ENCODE assay signal across 16 cellular contexts in genomic region chr4:3418029-3418762, GRCh38. TPM values are rescaled to one million over a fixed set of nuclear protein-coding genes. Genes with fewer than 3 reads are reported as not detected.
A peak's percentile ranks its signal among the peaks of the same experiment; 100 is the strongest.
DNase-seq lines count a peak whose midpoint lies in the region; ATAC-seq, FAIRE-seq and TF ChIP-seq lines count a peak whose summit lies in the region.
"Had no signal": no experiment of that assay in that cellular context is flagged by ENCODE, and none has a peak within 500 bp of the region (broad histone marks: within the 10 kb centered on the region; RNA-seq: fewer than 3 reads in every experiment).

No MANE protein-coding gene starts in this region.

- in situ Hi-C loops in astrocyte of the cerebellum (cut with HindIII; ENCODE audit: low sequenced_read_pairs): no loop called here

- H3K9me3 ChIP-seq in BE2C (no peaks in the 10 kb centered on the region), liver (ENCODE audit: control insufficient read depth in 4 of 4, low read length in 3 of 4) (no peaks in the 10 kb centered on the region)
- H3K9me3 ChIP-seq: colonic mucosa, gastroesophageal sphincter, tibial artery had no signal

- no peak for FAIRE-seq in RCC 7860 (lab: Jason Lieb, UNC)

- H3K27ac ChIP-seq in GM23338 (ENCODE audit: low read depth) (no peak overlapping the region), liver (ENCODE audit: low read depth in 1 of 2, low read length in 2 of 2) (no peak overlapping the region)
- H3K27ac ChIP-seq: colonic mucosa, gastroesophageal sphincter, tibial artery had no signal

- H3K27ac Mint-ChIP-seq in GM23338: no peak overlapping the region
- H3K27ac Mint-ChIP-seq in activated CD8-positive, alpha-beta memory T cell treated with anti-CD3 and anti-CD28 coated beads, Interleukin-2, amount 10 ng/mL, durations not matched to agents 7 days and 5 days: no peak overlapping the region
- H3K27ac Mint-ChIP-seq: activated B cell treated with CpG ODN at 0.5 μM for 24 hours; activated T-helper 1 cell treated with anti-CD3 and anti-CD28 coated beads, Interleukin-12 subunit alpha, Interleukin-12 subunit beta, Interleukin-2, Interleukin-4 antibody, amounts not matched to agents 30 ng/mL and 10 ng/mL and 1 ng/mL, durations not matched to agents 14 hours and 24 hours and 36 hours had no signal

- no peaks in the 10 kb centered on the region for H3K79me2 ChIP-seq in GM23338 (replicated peaks; ENCODE audit: insufficient read depth)

- H3K9me3 Mint-ChIP-seq in GM23338: no peaks in the 10 kb centered on the region
- no peaks in the 10 kb centered on the region for H3K9me3 Mint-ChIP-seq in activated CD8-positive, alpha-beta memory T cell treated with anti-CD3 and anti-CD28 coated beads, Interleukin-2, amount 10 ng/mL, durations not matched to agents 7 days and 5 days (ENCODE audit: low read depth)
- H3K9me3 Mint-ChIP-seq: activated B cell treated with CpG ODN at 0.5 μM for 24 hours; activated T-helper 1 cell treated with anti-CD3 and anti-CD28 coated beads, Interleukin-12 subunit alpha, Interleukin-12 subunit beta, Interleukin-2, Interleukin-4 antibody, amounts not matched to agents 30 ng/mL and 10 ng/mL and 1 ng/mL, durations not matched to agents 14 hours and 24 hours and 36 hours had no signal

- H3K9me2 ChIP-seq in GM23338 (ENCODE audit: insufficient read depth): no peaks in the 10 kb centered on the region

- 54% methylated on average over 22 of the region's 22 CpGs for WGBS in liver

- CTCF ChIA-PET in activated CD8-positive, alpha-beta memory T cell treated with anti-CD3 and anti-CD28 coated beads, Interleukin-2, amount 10 ng/mL, durations not matched to agents 7 days and 5 days (lab: Charles Lee): no interaction called here

- no peaks in the 10 kb centered on the region for H3K4me1 ChIP-seq in BE2C
- no peaks in the 10 kb centered on the region for H3K4me1 ChIP-seq in GM23338 (ENCODE audit: insufficient read depth)
- peaks cover 0 to 11% (median 5%) of the 10 kb centered on the region in 4 donors for H3K4me1 ChIP-seq in liver (ENCODE audit: control insufficient read depth in 4 of 4, insufficient read depth in 4 of 4, low read length in 3 of 4)
- H3K4me1 ChIP-seq: colonic mucosa, gastroesophageal sphincter, tibial artery had no signal

- H3K4me2 ChIP-seq in GM23338: no peak overlapping the region

- H3K4me1 Mint-ChIP-seq in GM23338: peaks cover 4% of the 10 kb centered on the region; the same call in 2 of the 3 replicates
- no peaks in the 10 kb centered on the region for H3K4me1 Mint-ChIP-seq in activated CD8-positive, alpha-beta memory T cell treated with anti-CD3 and anti-CD28 coated beads, Interleukin-2, amount 10 ng/mL, durations not matched to agents 7 days and 5 days

- H3K27me3 ChIP-seq in BE2C (no peaks in the 10 kb centered on the region), GM23338 (ENCODE audit: insufficient read depth) (no peaks in the 10 kb centered on the region), liver (ENCODE audit: control insufficient read depth in 4 of 4, insufficient read depth in 4 of 4, low read length in 3 of 4) (no peaks in the 10 kb centered on the region)
- H3K27me3 ChIP-seq: colonic mucosa, gastroesophageal sphincter, tibial artery had no signal

- H3F3A ChIP-seq in GM23338 (replicated peaks; ENCODE audit: low read depth): no peaks in the 10 kb centered on the region

- ATAC-seq in GM23338 (peak; percentile 45), GM19328 (IDR thresholded peaks at IDR 0.05; ENCODE audit: unreplicated experiment) (no peak)
- no peak for ATAC-seq in activated CD8-positive, alpha-beta memory T cell treated with anti-CD3 and anti-CD28 coated beads, Interleukin-2, amount 10 ng/mL, durations not matched to agents 7 days and 5 days
- ATAC-seq: gastroesophageal sphincter, Panc1 had no signal

- H3K27me3 Mint-ChIP-seq in GM23338 (ENCODE audit: insufficient read depth, low read depth, poor library complexity): peaks cover 14% of the 10 kb centered on the region
- H3K27me3 Mint-ChIP-seq in activated CD8-positive, alpha-beta memory T cell treated with anti-CD3 and anti-CD28 coated beads, Interleukin-2, amount 10 ng/mL, durations not matched to agents 7 days and 5 days: no peaks in the 10 kb centered on the region
- H3K27me3 Mint-ChIP-seq: activated B cell treated with CpG ODN at 0.5 μM for 24 hours had no signal

- TF ChIP-seq CTCF in BE2C (IDR thresholded peaks at IDR 0.05; ENCODE audit: low read depth, low read length) (peak; percentile 22; the same call in 1 of the 2 replicates), GM23338 (conservative IDR thresholded peaks at IDR 0.05; ENCODE audit: low read depth in 2 of 2) (peak; percentile 49 to 67), astrocyte of the cerebellum (IDR thresholded peaks at IDR 0.05; ENCODE audit: low read depth, low read length, missing control alignments) (peak; percentile 19), liver (IDR thresholded peaks at IDR 0.05; ENCODE audit: low read depth, low read length, missing input control) (peak; percentile 24)

- no peak for DNase-seq in BE2C
- DNase-seq in GM23338 (ENCODE audit: low spot score): peak; percentile 41
- DNase-seq in astrocyte of the cerebellum (ENCODE audit: low read depth): no peak
- no peak for DNase-seq in NCI-H187 (lab: John Stamatoyannopoulos, UW)
- DNase-seq in activated CD8-positive, alpha-beta memory T cell treated with anti-CD3 and anti-CD28 coated beads, Interleukin-2, amount 10 ng/mL, durations not matched to agents 7 days and 5 days: no peak
- no peak for DNase-seq in RCC 7860 (ENCODE audit: low spot score)
- DNase-seq: activated B cell treated with CpG ODN at 0.5 μM for 24 hours, colonic mucosa, NCI-H2081 had no signal

- no peak overlapping the region for H2AFZ ChIP-seq in GM23338

- peak in 1 of 2 donors; percentile 36 for TF ChIP-seq RAD21 in liver (IDR thresholded peaks at IDR 0.05)

- no peaks in the 10 kb centered on the region for H4K20me1 ChIP-seq in GM23338 (replicated peaks; ENCODE audit: insufficient read depth)

- H3K9ac ChIP-seq in liver (ENCODE audit: low read depth in 1 of 2, low read length in 2 of 2): no peak overlapping the region

- H3K4me3 ChIP-seq in BE2C (ENCODE audit: low read depth, low read length) (no peak overlapping the region), GM23338 (no peak overlapping the region), astrocyte of the cerebellum (ENCODE audit: low read depth, low read length) (no peak overlapping the region), liver (ENCODE audit: low read depth in 1 of 3, low read length in 3 of 3) (no peak overlapping the region)
- H3K4me3 ChIP-seq: colonic mucosa, gastroesophageal sphincter, tibial artery had no signal

- no peaks in the 10 kb centered on the region for H3K36me3 ChIP-seq in BE2C
- no peaks in the 10 kb centered on the region for H3K36me3 ChIP-seq in GM23338 (ENCODE audit: insufficient read depth)
- H3K36me3 ChIP-seq in liver (ENCODE audit: control insufficient read depth in 4 of 4, insufficient read depth in 3 of 4, low read depth in 1 of 4, low read length in 3 of 4): peaks cover 12 to 46% (median 16%) of the 10 kb centered on the region in 4 donors
- H3K36me3 ChIP-seq: colonic mucosa had no signal

- H3K4me3 Mint-ChIP-seq in GM23338: no peak overlapping the region
- H3K4me3 Mint-ChIP-seq in activated CD8-positive, alpha-beta memory T cell treated with anti-CD3 and anti-CD28 coated beads, Interleukin-2, amount 10 ng/mL, durations not matched to agents 7 days and 5 days: no peak overlapping the region
- H3K4me3 Mint-ChIP-seq: activated B cell treated with CpG ODN at 0.5 μM for 24 hours; activated T-helper 1 cell treated with anti-CD3 and anti-CD28 coated beads, Interleukin-12 subunit alpha, Interleukin-12 subunit beta, Interleukin-2, Interleukin-4 antibody, amounts not matched to agents 30 ng/mL and 10 ng/mL and 1 ng/mL, durations not matched to agents 14 hours and 24 hours and 36 hours had no signal

- no peaks in the 10 kb centered on the region for H3K36me3 Mint-ChIP-seq in GM23338 (ENCODE audit: low read depth)
- no peaks in the 10 kb centered on the region for H3K36me3 Mint-ChIP-seq in activated CD8-positive, alpha-beta memory T cell treated with anti-CD3 and anti-CD28 coated beads, Interleukin-2, amount 10 ng/mL, durations not matched to agents 7 days and 5 days

RNA-seq across cellular contexts. Expression of gene HGFAC, which starts 23.6 kb away (rescaled TPM):
- not detected for polyA plus RNA-seq in BE2C (2012; ENCODE audit: insufficient read depth, insufficient read length, low read depth)
- 0.94 TPM in 1 of 2 replicates, not detected in the other for total RNA-seq in GM23338 (2014; rRNA removed; shearing (Covaris generic))
- not detected in 2 replicates for polyA plus RNA-seq in GM23338 (2016; fragmentation: Nextera tagmentation; extraction: Ambion mirVana)
- total RNA-seq in liver: 10 to 100 TPM; 23.3 to 65.0 TPM
- polyA plus RNA-seq in liver: 100 to 1,000 TPM; 100 to 133 TPM
- total RNA-seq in activated CD8-positive, alpha-beta memory T cell treated with anti-CD3 and anti-CD28 coated beads, Interleukin-2, amount 10 ng/mL, durations not matched to agents 7 days and 5 days: not detected
- total RNA-seq: activated B cell treated with CpG ODN at 0.5 μM for 24 hours; activated T-helper 1 cell treated with anti-CD3 and anti-CD28 coated beads, Interleukin-12 subunit alpha, Interleukin-12 subunit beta, Interleukin-2, Interleukin-4 antibody, amounts not matched to agents 30 ng/mL and 10 ng/mL and 1 ng/mL, durations not matched to agents 14 hours and 24 hours and 36 hours; pulmonary artery endothelial cell had no signal

RNA-seq across cellular contexts. Expression of gene DOK7, which starts 44.9 kb away (rescaled TPM):
- 0.83 TPM for polyA plus RNA-seq in BE2C (2012; ENCODE audit: insufficient read depth, insufficient read length, low read depth)
- 0.52 and 0.54 TPM in 2 replicates for total RNA-seq in GM23338 (2014; rRNA removed; shearing (Covaris generic))
- polyA plus RNA-seq in GM23338 (2016; fragmentation: Nextera tagmentation; extraction: Ambion mirVana) (0.31 and 0.34 TPM in 2 replicates), liver (under 1 TPM; 0.13 to 0.69 TPM)
- total RNA-seq in liver: under 1 TPM; 0.23 to 0.84 TPM
- total RNA-seq in activated CD8-positive, alpha-beta memory T cell treated with anti-CD3 and anti-CD28 coated beads, Interleukin-2, amount 10 ng/mL, durations not matched to agents 7 days and 5 days: not detected
- total RNA-seq: activated T-helper 1 cell treated with anti-CD3 and anti-CD28 coated beads, Interleukin-12 subunit alpha, Interleukin-12 subunit beta, Interleukin-2, Interleukin-4 antibody, amounts not matched to agents 30 ng/mL and 10 ng/mL and 1 ng/mL, durations not matched to agents 14 hours and 24 hours and 36 hours had no signal

Comparison
In these comparisons a context has a peak if more than half of its experiments do, and no peak if none do; other contexts are left out.
1. RNA of gene HGFAC, which starts 23.6 kb away (total RNA-seq): 23.3 to 65.0 TPM in liver; 0.94 TPM in GM23338 and not detected in activated CD8-positive, alpha-beta memory T cell treated with anti-CD3 and anti-CD28 coated beads, Interleukin-2, amount 10 ng/mL, durations not matched to agents 7 days and 5 days; every median in the first group is over 10 times any median in the second.
2. Peak in every context shown above with its lines, with median percentiles within 50 percentile points of each other: CTCF ChIP-seq.